In the genomic region with DNA sequence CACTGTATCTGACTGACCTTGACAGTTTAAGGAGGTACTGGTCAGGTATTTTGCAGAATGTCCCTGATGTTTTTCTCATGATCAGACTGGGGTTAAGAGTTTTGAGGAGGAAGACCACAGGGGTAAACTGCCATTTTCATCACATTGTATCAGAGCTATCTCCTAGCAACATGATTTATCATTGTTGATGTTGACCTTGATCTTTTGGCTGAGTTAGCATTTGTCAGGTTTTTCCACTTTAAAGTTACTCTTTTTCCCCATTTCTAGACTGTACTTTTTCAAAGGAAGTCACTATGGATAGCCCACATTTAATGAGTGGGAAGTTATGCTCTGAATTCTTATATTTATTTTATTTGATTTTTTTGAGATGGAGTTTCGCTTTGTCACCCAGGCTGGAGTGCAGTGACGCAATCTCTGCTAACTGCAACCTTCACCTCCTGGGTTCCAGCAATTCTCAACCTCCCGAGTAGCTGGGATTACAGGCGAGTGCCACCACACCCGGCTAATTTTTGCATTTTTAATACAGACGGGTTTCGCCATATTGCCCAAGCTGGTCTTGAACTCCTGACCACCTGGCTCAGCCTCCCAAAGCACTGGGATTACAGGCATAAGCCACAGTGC, we compare ENCODE assay signal across 16 cellular contexts. TPM values are rescaled to one million over a fixed set of nuclear protein-coding genes. Genes with fewer than 3 reads are reported as not detected.
DNase-seq lines count a peak whose midpoint lies in the region; ATAC-seq, FAIRE-seq and TF ChIP-seq lines count a peak whose summit lies in the region.
"Had no signal": no experiment of that assay in that cellular context is flagged by ENCODE, and none has a peak within 500 bp of the region (broad histone marks: within the 10 kb centered on the region; RNA-seq: fewer than 3 reads in every experiment).

No MANE protein-coding gene starts in this region.

- H3K4me1 Mint-ChIP-seq in GM23338 = peaks cover 22% of the 10 kb centered on the region

- H3K27ac ChIP-seq in BLaER1 treated with 17β-estradiol and CSF1 and Interleukin-3, amounts not matched to agents 10 nM and 100 nM = peak overlapping the region in 8 of 11 experiments; percentile 9 to 31 (median 26); a peak in 10 of 22 replicates
- H3K27ac ChIP-seq in GM23338 (ENCODE audit: low read depth) (peak overlapping the region; percentile 73; the same call in 1 of the 2 replicates), GM12878 (ENCODE audit: control insufficient read depth, insufficient read depth) (no peak overlapping the region), substantia nigra (ENCODE audit: low read depth, low read length, poor library complexity, severe bottlenecking) (no peak overlapping the region)
- H3K27ac ChIP-seq: BLaER1 had no signal

- WGBS in GM12878 (ENCODE audit: insufficient coverage, insufficient replicate concordance, low lambda C conversion rate, missing lambda C conversion rate) = 67% methylated on average over 7 of the region's 7 CpGs

- in situ Hi-C loops in GM12878 (cut with MboI) = no loop called here

- peaks cover 0 to 80% (median 50%) of the 10 kb centered on the region in 10 experiments; a peak in 18 of 20 replicates for H3K4me1 ChIP-seq in BLaER1 treated with 17β-estradiol and CSF1 and Interleukin-3, amounts not matched to agents 10 nM and 100 nM
- H3K4me1 ChIP-seq in GM23338 (ENCODE audit: insufficient read depth) (peaks cover 16% of the 10 kb centered on the region), GM12878 (ENCODE audit: control insufficient read depth, insufficient read depth, low read length) (no peaks in the 10 kb centered on the region)

- H3K9me2 ChIP-seq in GM23338 (ENCODE audit: insufficient read depth) = no peaks in the 10 kb centered on the region

- H3K36me3 Mint-ChIP-seq in GM23338 (ENCODE audit: low read depth) = peaks cover 15% of the 10 kb centered on the region
- H3K36me3 Mint-ChIP-seq: CD14-positive monocyte; CD8-positive, alpha-beta memory T cell had no signal

- H2AFZ ChIP-seq in GM23338 = no peak overlapping the region
- no peak overlapping the region for H2AFZ ChIP-seq in GM12878 (ENCODE audit: control insufficient read depth, low read depth, low read length)

- no peak for TF ChIP-seq POLR2A in GM12878 (IDR thresholded peaks at IDR 0.05; ENCODE audit: low read depth, low read length)

- POLR2A ChIA-PET in GM12878 (lab: Charles Lee) = no interaction called here

- RAD21 ChIA-PET in GM12878 (lab: Charles Lee; ENCODE audit: unreplicated experiment) = no interaction called here

- no TSS peak for BruUV-seq in GM12878 (replicated peaks; lab: Mats Ljungman, UMichigan)

- intact Hi-C loops in GM12878 (cut with micrococcal nuclease; ENCODE audit: unreplicated experiment) = no loop called here

- H3K9me3 ChIP-seq in BLaER1 treated with 17β-estradiol and CSF1 and Interleukin-3, amounts not matched to agents 10 nM and 100 nM (replicated peaks in 1 of 11) = peaks cover 0 to 15% (median 0%) of the 10 kb centered on the region in 11 experiments; a peak in 2 of 22 replicates
- H3K9me3 ChIP-seq in GM12878 (replicated peaks; ENCODE audit: control insufficient read depth, insufficient read depth, low read length) = no peaks in the 10 kb centered on the region; the same call in 2 of the 3 replicates
- H3K9me3 ChIP-seq: BLaER1 had no signal

- FAIRE-seq in GM12878 (lab: Jason Lieb, UNC) = peak; percentile 65
- FAIRE-seq: G401.6, GM19239 had no signal

- H3K79me2 ChIP-seq in GM23338 (replicated peaks; ENCODE audit: insufficient read depth) = peaks cover 35% of the 10 kb centered on the region
- H3K79me2 ChIP-seq in GM12878 (ENCODE audit: control insufficient read depth, insufficient read depth, low read length) = no peaks in the 10 kb centered on the region

- no peaks in the 10 kb centered on the region for H4K20me1 ChIP-seq in BLaER1 treated with 17β-estradiol and CSF1 and Interleukin-3, amounts not matched to agents 10 nM and 100 nM
- no peaks in the 10 kb centered on the region for H4K20me1 ChIP-seq in GM23338 (replicated peaks; ENCODE audit: insufficient read depth)
- H4K20me1 ChIP-seq in GM12878 (ENCODE audit: control insufficient read depth, insufficient read depth) = no peaks in the 10 kb centered on the region
- H4K20me1 ChIP-seq: BLaER1 had no signal

- H3K4me3 Mint-ChIP-seq in GM23338 = no peak overlapping the region
- H3K4me3 Mint-ChIP-seq: B cell; CD14-positive monocyte; CD4-positive, alpha-beta T cell; CD8-positive, alpha-beta memory T cell; H9 had no signal

- TF ChIP-seq RAD21 in GM12878 (IDR thresholded peaks at IDR 0.05; ENCODE audit: insufficient read depth, low read depth, low read length) = no peak

- CTCF ChIA-PET in GM12878 (lab: Yijun Ruan, JAX) = no interaction called here

- H3K27me3 Mint-ChIP-seq in GM23338 (ENCODE audit: insufficient read depth, low read depth, poor library complexity) = peaks cover 2% of the 10 kb centered on the region
- H3K27me3 Mint-ChIP-seq: B cell; CD4-positive, alpha-beta T cell; CD8-positive, alpha-beta memory T cell had no signal

- H3F3A ChIP-seq in GM23338 (replicated peaks; ENCODE audit: low read depth) = no peaks in the 10 kb centered on the region; the same call in 1 of the 2 replicates

- H3K4me3 ChIP-seq in BLaER1 treated with 17β-estradiol and CSF1 and Interleukin-3, amounts not matched to agents 10 nM and 100 nM = no peak overlapping the region
- H3K4me3 ChIP-seq in GM23338 (no peak overlapping the region), GM12878 (no peak overlapping the region)
- H3K4me3 ChIP-seq: BLaER1 had no signal

- no peak overlapping the region for H3K27ac Mint-ChIP-seq in GM23338
- H3K27ac Mint-ChIP-seq: B cell; CD4-positive, alpha-beta T cell; CD8-positive, alpha-beta memory T cell; H9 had no signal

- H3K27me3 ChIP-seq in BLaER1 treated with 17β-estradiol and CSF1 and Interleukin-3, amounts not matched to agents 10 nM and 100 nM = no peaks in the 10 kb centered on the region
- H3K27me3 ChIP-seq in GM23338 (ENCODE audit: insufficient read depth) = no peaks in the 10 kb centered on the region
- no peaks in the 10 kb centered on the region for H3K27me3 ChIP-seq in GM12878 (replicated peaks in 1 of 2; ENCODE audit: control insufficient read depth in 2 of 2, insufficient read depth in 2 of 2, low read length in 1 of 2)
- H3K27me3 ChIP-seq: BLaER1 had no signal

- DNase-seq in GM23338 (ENCODE audit: low spot score) (no peak), GM12878 (ENCODE audit: low read depth, low spot score) (no peak), substantia nigra (lab: John Stamatoyannopoulos, UW) (no peak)
- DNase-seq: CD4-positive, alpha-beta T cell; CD8-positive, alpha-beta memory T cell; DMS53; H9 had no signal

- no peak overlapping the region for H3K9ac ChIP-seq in BLaER1 treated with 17β-estradiol and CSF1 and Interleukin-3, amounts not matched to agents 10 nM and 100 nM
- H3K9ac ChIP-seq in GM12878 (ENCODE audit: control insufficient read depth, insufficient read depth, low read length) = no peak overlapping the region
- H3K9ac ChIP-seq: BLaER1 had no signal

- no peak for TF ChIP-seq EP300 in GM12878 (IDR thresholded peaks at IDR 0.05; ENCODE audit: borderline replicate concordance in 1 of 2, control insufficient read depth in 1 of 2, low read depth in 2 of 2, low read length in 2 of 2)

- H3K36me3 ChIP-seq in BLaER1 treated with 17β-estradiol and CSF1 and Interleukin-3, amounts not matched to agents 10 nM and 100 nM = no peaks in the 10 kb centered on the region
- H3K36me3 ChIP-seq in GM23338 (ENCODE audit: insufficient read depth) (peaks cover 4% of the 10 kb centered on the region; the same call in 1 of the 2 replicates), GM12878 (ENCODE audit: control insufficient read depth in 2 of 2, insufficient read depth in 2 of 2, low read length in 1 of 2) (no peaks in the 10 kb centered on the region)
- H3K36me3 ChIP-seq: BLaER1 had no signal

- SMC1A ChIA-PET in GM12878 (lab: Charles Lee; ENCODE audit: uncharacterized antibody, unreplicated experiment) = interaction anchor here (2.4 kb wide), 1 partner anchor 17 kb away, joined by 6 read pairs; a partner anchor contains a TSS

- TF ChIP-seq CTCF in GM23338 (conservative IDR thresholded peaks at IDR 0.05; ENCODE audit: low read depth in 2 of 2) (no peak), GM12878 (IDR thresholded peaks at IDR 0.05 in 2 of 3, conservative IDR thresholded peaks at IDR 0.05 in 1 of 3; ENCODE audit: control insufficient read depth in 2 of 3, extremely low read depth in 1 of 3, insufficient read depth in 1 of 3, low read depth in 3 of 3, low read length in 3 of 3) (no peak)

- no peak for ATAC-seq in GM23338
- ATAC-seq in GM12878 = no peak
- ATAC-seq in GM19328 (IDR thresholded peaks at IDR 0.05; ENCODE audit: unreplicated experiment) = no peak
- ATAC-seq in HG03196 (IDR thresholded peaks at IDR 0.05; ENCODE audit: unreplicated experiment) = no peak
- ATAC-seq: HCT116 had no signal

- no peaks in the 10 kb centered on the region for H3K9me3 Mint-ChIP-seq in GM23338
- H3K9me3 Mint-ChIP-seq: CD14-positive monocyte; CD4-positive, alpha-beta T cell; CD8-positive, alpha-beta memory T cell; H9 had no signal

- peak overlapping the region in 4 of 11 experiments; percentile 27 to 55 (median 46); a peak in 6 of 22 replicates for H3K4me2 ChIP-seq in BLaER1 treated with 17β-estradiol and CSF1 and Interleukin-3, amounts not matched to agents 10 nM and 100 nM
- H3K4me2 ChIP-seq in GM23338 = no peak overlapping the region
- H3K4me2 ChIP-seq in GM12878 (ENCODE audit: control insufficient read depth, insufficient read depth) = no peak overlapping the region
- H3K4me2 ChIP-seq: BLaER1 had no signal

TF ChIP-seq in GM23338, 12 proteins besides CTCF, POLR2A, EP300 and RAD21 (continues in another document):
- TF ChIP-seq ZNF331 (CRISPR knock-in tag; IDR thresholded peaks at IDR 0.05; ENCODE audit: low read depth) = no peak

RNA-seq across cellular contexts. Expression of a gene that starts 17.7 kb away (rescaled TPM):
- total RNA-seq in GM23338 (2014; rRNA removed; shearing (Covaris generic)) = 261 and 263 TPM in 2 replicates
- polyA plus RNA-seq in GM23338 (2016; fragmentation: Nextera tagmentation; extraction: Ambion mirVana) (344 and 356 TPM in 2 replicates), GM12878 (2011; rRNA removed) (23.6 and 32.9 TPM in 2 replicates), GM12878 (2014; fragmentation: Illumina TruSeq; extraction: Trizol) (7.8 and 8.4 TPM in 2 replicates), GM12878 (2014; fragmentation: Nextera tagmentation; extraction: Ambion mirVana) (1 to 10 TPM; 2.0 to 4.9 TPM), GM12878 (2014; rRNA removed) (3.6 and 5.6 TPM in 2 replicates), GM12878 (2016; fragmentation: Nextera tagmentation; extraction: Ambion mirVana) (1 to 10 TPM; 7.0 to 7.5 TPM)
- total RNA-seq in GM12878 (2013; cell fraction: nucleolus; rRNA removed) = 94.5 and 106 TPM in 2 replicates
- total RNA-seq in GM12878 (2014; rRNA removed) (10.1 and 11.4 TPM in 2 replicates), GM12878 (2014; rRNA removed; fragmentation: Illumina TruSeq; extraction: Trizol) (14.0 and 14.1 TPM in 2 replicates), GM12878 (2021) (13.3 and 14.2 TPM in 2 replicates)
- polyA plus RNA-seq in GM12878 (2011; ENCODE audit: low read depth) = 1.7 TPM
- polyA plus RNA-seq in GM12878 (2011; cell fraction: cytosol; rRNA removed) = 8.8 and 9.4 TPM in 2 replicates
- polyA plus RNA-seq in GM12878 (2011; cell fraction: nucleus; rRNA removed) = 31.1 and 37.4 TPM in 2 replicates
- 2.7 and 4.5 TPM in 2 replicates for polyA plus RNA-seq in GM12878 (2012)
- 42.9 and 73.1 TPM in 2 replicates for polyA minus RNA-seq in GM12878 (2011; rRNA and poly(A)+ RNA removed)
- polyA minus RNA-seq in GM12878 (2011; cell fraction: cytosol; rRNA and poly(A)+ RNA removed) = 17.7 and 18.4 TPM in 2 replicates
- 42.1 and 54.2 TPM in 2 replicates for polyA minus RNA-seq in GM12878 (2011; cell fraction: nucleus; rRNA and poly(A)+ RNA removed)

Comparison
In these comparisons a context has a peak if more than half of its experiments do, and no peak if none do; other contexts are left out.
1. H3K27ac ChIP-seq: peak in BLaER1 treated with 17β-estradiol and CSF1 and Interleukin-3, amounts not matched to agents 10 nM and 100 nM (8 of 11) and GM23338 (single experiment); none in GM12878 (single experiment) and substantia nigra (single experiment).